Comparison of ENCODE assay signal across 12 cellular contexts in the genomic region with DNA sequence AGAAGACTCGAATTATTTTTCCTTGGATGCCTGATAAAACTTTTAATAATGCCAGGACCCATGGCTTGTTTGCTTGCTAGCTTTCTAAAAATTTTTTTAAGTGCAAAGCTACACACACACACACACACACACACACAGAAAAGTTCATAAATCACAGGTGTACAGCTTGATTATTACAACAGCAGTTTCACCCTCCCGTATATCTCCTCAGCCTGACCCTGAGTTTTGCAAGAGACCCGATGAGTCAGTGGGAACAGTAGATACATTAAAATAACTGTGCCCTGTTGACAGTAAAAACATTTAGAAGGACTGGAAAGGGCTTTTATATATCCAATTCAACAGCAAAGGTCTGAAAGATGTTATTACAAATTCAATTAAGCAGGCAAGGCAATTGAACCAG. TPM values are rescaled to one million over a fixed set of nuclear protein-coding genes. Genes with fewer than 3 reads are reported as not detected.
DNase-seq lines count a peak whose midpoint lies in the region.
"Had no signal": no experiment of that assay in that cellular context is flagged by ENCODE, and none has a peak within 500 bp of the region (broad histone marks: within the 10 kb centered on the region; RNA-seq: fewer than 3 reads in every experiment).

No MANE protein-coding gene starts in this region.

- H3K27ac ChIP-seq in epithelial cell of prostate (no peak overlapping the region), trophoblast cell (ENCODE audit: low read depth, low read length) (no peak overlapping the region)
- H3K27ac ChIP-seq: SK-N-MC, tibial artery had no signal

- no peak overlapping the region for H3K4ac ChIP-seq in trophoblast cell (ENCODE audit: low read depth, low read length)

- H2AK5ac ChIP-seq in trophoblast cell (ENCODE audit: low read length), result no peak overlapping the region

- H4K8ac ChIP-seq in trophoblast cell (ENCODE audit: low read depth, low read length), result no peak overlapping the region

- no peak overlapping the region for H2BK120ac ChIP-seq in trophoblast cell (ENCODE audit: insufficient read depth, low read length, poor library complexity)

- no peaks in the 10 kb centered on the region for H3K4me1 ChIP-seq in trophoblast cell (ENCODE audit: control insufficient read depth in 1 of 2, insufficient read depth in 2 of 2, low read length in 2 of 2)
- H3K4me1 ChIP-seq: tibial artery had no signal

- no peak overlapping the region for H2BK5ac ChIP-seq in trophoblast cell (ENCODE audit: low read depth, low read length, poor library complexity)

- H3K36me3 ChIP-seq in MG63 (no peaks in the 10 kb centered on the region), trophoblast cell (ENCODE audit: control insufficient read depth in 1 of 2, insufficient read depth in 2 of 2, low read length in 2 of 2) (no peaks in the 10 kb centered on the region)
- H3K36me3 ChIP-seq: tibial artery had no signal

- no peak overlapping the region for H4K12ac ChIP-seq in trophoblast cell (ENCODE audit: low read depth, low read length)

- no peak overlapping the region for H3K23ac ChIP-seq in trophoblast cell (ENCODE audit: low read length)

- H3K27me3 ChIP-seq in MG63 (no peaks in the 10 kb centered on the region), trophoblast cell (ENCODE audit: insufficient read depth, low read length) (no peaks in the 10 kb centered on the region)
- H3K27me3 ChIP-seq: tibial artery had no signal

- H3K4me3 ChIP-seq in MG63 (no peak overlapping the region), trophoblast cell (ENCODE audit: low read depth, low read length) (no peak overlapping the region)
- H3K4me3 ChIP-seq: SK-N-MC, tibial artery had no signal

- no peak overlapping the region for H2AFZ ChIP-seq in trophoblast cell (ENCODE audit: insufficient read depth, low read length, poor library complexity)

- no peaks in the 10 kb centered on the region for H3K79me1 ChIP-seq in trophoblast cell (ENCODE audit: low read length)

- 0 out of 2 replicates have a peak, but pooled peaks cover 3% of the 10 kb centered on the region for H3K9me3 ChIP-seq in MG63
- no peaks in the 10 kb centered on the region for H3K9me3 ChIP-seq in trophoblast cell (ENCODE audit: insufficient read depth, low read depth, low read length)
- H3K9me3 ChIP-seq: tibial artery had no signal

- no peaks in the 10 kb centered on the region for H3K79me2 ChIP-seq in trophoblast cell (ENCODE audit: control insufficient read depth, insufficient read depth, low read length, poor library complexity)

- H4K91ac ChIP-seq in trophoblast cell (ENCODE audit: low read depth, low read length), result no peak overlapping the region

- H3K4me2 ChIP-seq in trophoblast cell (ENCODE audit: low read length), result no peak overlapping the region

- no peak overlapping the region for H2BK12ac ChIP-seq in trophoblast cell (ENCODE audit: low read length)

- no peak overlapping the region for H3K9ac ChIP-seq in trophoblast cell (ENCODE audit: low read length)

- H3K18ac ChIP-seq in trophoblast cell (ENCODE audit: low read length), result no peak overlapping the region

- DNase-seq in ELR (ENCODE audit: low read depth), result peak; percentile 54
- DNase-seq in MG63, result peak; percentile 5
- DNase-seq in epithelial cell of prostate (ENCODE audit: low read depth, low spot score), result peak; percentile 95
- peak; percentile 21 to 56 for DNase-seq in trophoblast cell
- no peak for DNase-seq in SW 1271 (lab: John Stamatoyannopoulos, UW)
- DNase-seq in T-helper 9 cell, result no peak
- DNase-seq in DMS 273 (lab: John Stamatoyannopoulos, UW; ENCODE audit: unreplicated experiment), result no peak
- DNase-seq: activated CD4-positive, alpha-beta T cell treated with anti-CD3 and anti-CD28 coated beads, Interleukin-2, amount 50 U/mL, for 48 hours; KBM-7; NCI-H345; tibial artery had no signal

- H3K14ac ChIP-seq in trophoblast cell (ENCODE audit: low read length), result no peak overlapping the region

- no CpG with 5 or more reads among the region's 3 CpGs for WGBS in trophoblast cell (ENCODE audit: extremely low coverage, insufficient coverage, insufficient read length)

RNA-seq across cellular contexts. Expression of a gene that starts 46.7 kb away (rescaled TPM):
- total RNA-seq in MG63 (2014; rRNA removed; shearing (Covaris generic); ENCODE audit: low replicate concordance), result 195 and 222 TPM in 2 replicates
- 170 TPM in 2 replicates for polyA plus RNA-seq in trophoblast cell (2013)

Comparison
In these comparisons a context has a peak if more than half of its experiments do, and no peak if none do; other contexts are left out.
1. DNase-seq: peak in ELR (single experiment), MG63 (single experiment), epithelial cell of prostate (single experiment) and trophoblast cell (2 of 2); none in SW 1271 (0 of 2), T-helper 9 cell (single experiment) and DMS 273 (single experiment).